24 cellular contexts compared by ENCODE assay signal in the genomic region with DNA sequence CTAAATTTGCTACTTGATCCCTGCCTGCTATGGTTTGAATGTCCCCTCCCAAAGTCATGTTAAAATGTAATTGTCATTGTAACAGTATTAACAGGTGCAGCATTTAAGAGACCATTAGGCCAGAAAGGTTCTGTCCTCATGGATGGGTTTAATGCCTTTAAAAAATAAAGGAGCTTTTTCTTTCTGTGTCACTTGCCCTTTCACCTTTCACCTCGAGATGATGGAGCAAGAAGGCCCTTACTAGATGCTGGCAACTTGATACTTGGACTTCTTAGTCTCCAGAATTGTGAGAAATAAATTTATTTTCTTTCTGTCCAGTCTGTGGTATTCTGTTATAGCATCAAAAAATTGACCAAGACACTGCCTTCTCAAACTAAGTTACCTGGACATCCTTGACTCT.
DNase-seq lines count a peak whose midpoint lies in the region; ATAC-seq, FAIRE-seq and TF ChIP-seq lines count a peak whose summit lies in the region.
"Had no signal": no experiment of that assay in that cellular context is flagged by ENCODE, and none has a peak within 500 bp of the region (broad histone marks: within the 10 kb centered on the region; RNA-seq: fewer than 3 reads in every experiment).

No MANE protein-coding gene starts in this region.

- TF ChIP-seq RAD21 in K562 (CRISPR knock-in tag; conservative IDR thresholded peaks at IDR 0.05 in 1 of 2, IDR thresholded peaks at IDR 0.05 in 1 of 2): no peak

- in situ Hi-C loops in K562 (cut with MboI): no loop called here

- H4K20me1 ChIP-seq in K562 (replicated peaks; ENCODE audit: control insufficient read depth, insufficient read depth, low read length): no peaks in the 10 kb centered on the region
- H4K20me1 ChIP-seq: BLaER1 had no signal

- POLR2A ChIA-PET in HEK293 (lab: Yijun Ruan, JAX): no interaction called here
- POLR2A ChIA-PET in K562 (lab: Yijun Ruan, JAX): interaction anchor here (2.2 kb wide), 1 partner anchor 9 kb away, joined by 12 read pairs; no protein-coding TSS in a partner anchor

- TF ChIP-seq EP300 in K562 (IDR thresholded peaks at IDR 0.05; ENCODE audit: low read length): no peak

- no peak overlapping the region for H2AFZ ChIP-seq in K562 (ENCODE audit: low read depth, low read length)

- H3K4me2 ChIP-seq in K562 (ENCODE audit: insufficient read depth, low read length): no peak overlapping the region
- H3K4me2 ChIP-seq: BLaER1 had no signal

- no TSS peak for BruUV-seq in K562 (replicated peaks; lab: Mats Ljungman, UMichigan)

- H3K79me2 ChIP-seq in K562 (ENCODE audit: control insufficient read depth, insufficient read depth, low read length): no peaks in the 10 kb centered on the region

- H3K4me3 ChIP-seq in HEK293 (ENCODE audit: low read depth, low read length): no peak overlapping the region
- no peak overlapping the region for H3K4me3 ChIP-seq in K562
- H3K4me3 ChIP-seq in psoas muscle: no peak overlapping the region
- H3K4me3 ChIP-seq: BLaER1 had no signal

- ATAC-seq in K562 (no peak), HG03521 (IDR thresholded peaks at IDR 0.05; ENCODE audit: unreplicated experiment) (no peak), psoas muscle (no peak)

- intact Hi-C loops in K562 (cut with micrococcal nuclease) (no loop called here), psoas muscle (cut with DNase I) (no loop called here)

- CTCF ChIA-PET in HEK293 (lab: Yijun Ruan, JAX): interaction anchor here (0.7 kb wide), 2 partner anchors 261 to 625 kb away, joined by 3 read pairs; no protein-coding TSS in a partner anchor
- CTCF ChIA-PET in K562 (lab: Yijun Ruan, JAX; ENCODE audit: low intra/inter-chr PET ratio): no interaction called here

- no peaks in the 10 kb centered on the region for H3K9me3 ChIP-seq in HEK293 (ENCODE audit: control insufficient read depth, insufficient read depth, low read depth, low read length)
- no peaks in the 10 kb centered on the region for H3K9me3 ChIP-seq in K562 (replicated peaks; ENCODE audit: control insufficient read depth, insufficient read depth, low read depth, low read length)
- no peaks in the 10 kb centered on the region for H3K9me3 ChIP-seq in psoas muscle
- H3K9me3 ChIP-seq: BE2C had no signal

- DNase-seq in K562 (ENCODE audit: extremely low read depth in 1 of 4, low spot score in 3 of 4) (no peak), psoas muscle (no peak), putamen (ENCODE audit: low spot score) (no peak)
- DNase-seq: 8988T; ACHN; BE2C; C1 segment of cervical spinal cord; CD4-positive, alpha-beta memory T cell; CD4-positive, CD25-positive, alpha-beta regulatory T cell; CD8-positive, alpha-beta memory T cell; COR-L47; DMS 273 treated with DMSO at 0.1 percent for 48 hours; DMS153; DMS53; DMS79; DND-41; EL; GDM1 had no signal

- H3K9me1 ChIP-seq in K562 (ENCODE audit: control insufficient read depth, insufficient read depth, low read length): no peaks in the 10 kb centered on the region

- no peak overlapping the region for H3K9ac ChIP-seq in K562 (ENCODE audit: insufficient read depth in 1 of 2, low read depth in 2 of 2, low read length in 2 of 2)
- H3K9ac ChIP-seq: BLaER1 had no signal

- H3K27ac ChIP-seq in HEK293 (ENCODE audit: extremely low read depth, low read depth, low read length): no peak overlapping the region
- no peak overlapping the region for H3K27ac ChIP-seq in K562 (ENCODE audit: extremely low read depth, low read depth, low read length)
- no peak overlapping the region for H3K27ac ChIP-seq in psoas muscle
- H3K27ac ChIP-seq: BLaER1 had no signal

- H3K36me3 ChIP-seq in HEK293 (ENCODE audit: control insufficient read depth in 2 of 2, insufficient read depth in 1 of 2, low read length in 2 of 2) (peaks cover 21 to 55% of the 10 kb centered on the region in 2 experiments), K562 (ENCODE audit: control insufficient read depth, insufficient read depth, low read length) (peaks cover 8% of the 10 kb centered on the region; the same call in 1 of the 3 replicates), psoas muscle (ENCODE audit: insufficient read depth in 1 of 2, low read depth in 1 of 2) (no peaks in the 10 kb centered on the region)
- H3K36me3 ChIP-seq: BE2C had no signal

- TF ChIP-seq CTCF in HEK293 (tag by site-specific recombination; IDR thresholded peaks at IDR 0.05) (no peak), K562 (IDR thresholded peaks at IDR 0.05 in 2 of 3, conservative IDR thresholded peaks at IDR 0.05 in 1 of 3; ENCODE audit: insufficient read depth in 2 of 3, low read depth in 1 of 3, low read length in 3 of 3) (no peak), psoas muscle (IDR thresholded peaks at IDR 0.05) (no peak)

- no peak for FAIRE-seq in K562 (lab: Jason Lieb, UNC)
- FAIRE-seq: A204.1, GM12891, GM19239 had no signal

- TF ChIP-seq POLR2A in K562 (conservative IDR thresholded peaks at IDR 0.05): no peak

- H3K4me1 ChIP-seq in HEK293 (ENCODE audit: control insufficient read depth, insufficient read depth, low read length) (no peaks in the 10 kb centered on the region), K562 (replicated peaks in 1 of 2; ENCODE audit: control insufficient read depth in 2 of 2, insufficient read depth in 2 of 2, low read length in 2 of 2) (no peaks in the 10 kb centered on the region), psoas muscle (no peaks in the 10 kb centered on the region)
- H3K4me1 ChIP-seq: BE2C, BLaER1 had no signal

- H3K27me3 ChIP-seq in K562 (ENCODE audit: control insufficient read depth in 2 of 2, insufficient read depth in 2 of 2, low read length in 2 of 2) (no peaks in the 10 kb centered on the region), psoas muscle (ENCODE audit: insufficient read depth in 3 of 3, low read length in 2 of 3) (no peaks in the 10 kb centered on the region)
- H3K27me3 ChIP-seq: BE2C, BLaER1 had no signal

- WGBS in K562 (ENCODE audit: insufficient coverage, low coverage, missing lambda C conversion rate): 56% methylated on average over 1 of the region's 1 CpG
- 88 to 97% (median 91%) methylated on average over 1 of the region's 1 CpG for WGBS in psoas muscle, 3 donors

TF ChIP-seq in HEK293, 187 proteins besides CTCF, POLR2A, EP300 and RAD21:
- TF ChIP-seq, protein P1, sequence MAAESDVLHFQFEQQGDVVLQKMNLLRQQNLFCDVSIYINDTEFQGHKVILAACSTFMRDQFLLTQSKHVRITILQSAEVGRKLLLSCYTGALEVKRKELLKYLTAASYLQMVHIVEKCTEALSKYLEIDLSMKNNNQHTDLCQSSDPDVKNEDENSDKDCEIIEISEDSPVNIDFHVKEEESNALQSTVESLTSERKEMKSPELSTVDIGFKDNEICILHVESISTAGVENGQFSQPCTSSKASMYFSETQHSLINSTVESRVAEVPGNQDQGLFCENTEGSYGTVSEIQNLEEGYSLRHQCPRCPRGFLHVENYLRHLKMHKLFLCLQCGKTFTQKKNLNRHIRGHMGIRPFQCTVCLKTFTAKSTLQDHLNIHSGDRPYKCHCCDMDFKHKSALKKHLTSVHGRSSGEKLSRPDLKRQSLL (tag by site-specific recombination; IDR thresholded peaks at IDR 0.05): peak; percentile 27; the same call in 1 of the 2 replicates
- TF ChIP-seq ZNF48 (tag by site-specific recombination; IDR thresholded peaks at IDR 0.05): no peak

TF ChIP-seq in K562, 482 proteins besides CTCF, POLR2A, EP300 and RAD21:
- no peak for TF ChIP-seq PTRF (tag; IDR thresholded peaks at IDR 0.05)
- TF ChIP-seq, protein P2, sequence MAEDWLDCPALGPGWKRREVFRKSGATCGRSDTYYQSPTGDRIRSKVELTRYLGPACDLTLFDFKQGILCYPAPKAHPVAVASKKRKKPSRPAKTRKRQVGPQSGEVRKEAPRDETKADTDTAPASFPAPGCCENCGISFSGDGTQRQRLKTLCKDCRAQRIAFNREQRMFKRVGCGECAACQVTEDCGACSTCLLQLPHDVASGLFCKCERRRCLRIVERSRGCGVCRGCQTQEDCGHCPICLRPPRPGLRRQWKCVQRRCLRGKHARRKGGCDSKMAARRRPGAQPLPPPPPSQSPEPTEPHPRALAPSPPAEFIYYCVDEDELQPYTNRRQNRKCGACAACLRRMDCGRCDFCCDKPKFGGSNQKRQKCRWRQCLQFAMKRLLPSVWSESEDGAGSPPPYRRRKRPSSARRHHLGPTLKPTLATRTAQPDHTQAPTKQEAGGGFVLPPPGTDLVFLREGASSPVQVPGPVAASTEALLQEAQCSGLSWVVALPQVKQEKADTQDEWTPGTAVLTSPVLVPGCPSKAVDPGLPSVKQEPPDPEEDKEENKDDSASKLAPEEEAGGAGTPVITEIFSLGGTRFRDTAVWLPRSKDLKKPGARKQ (CRISPR knock-in tag; IDR thresholded peaks at IDR 0.05): no peak
- peak; percentile 74 for TF ChIP-seq NR2C1 (IDR thresholded peaks at IDR 0.05)
- TF ChIP-seq NR2C1 (tag; IDR thresholded peaks at IDR 0.05): peak; percentile 87
- no peak for TF ChIP-seq ZNF695 (CRISPR knock-in tag; IDR thresholded peaks at IDR 0.05)
- TF ChIP-seq NR2C2 (CRISPR knock-in tag; IDR thresholded peaks at IDR 0.05): no peak
- peak; percentile 49 for TF ChIP-seq NR2C2 (tag; IDR thresholded peaks at IDR 0.05)
- peak; percentile 2 for TF ChIP-seq EWSR1 (IDR thresholded peaks at IDR 0.05; ENCODE audit: borderline replicate concordance, low read depth, partially characterized antibody)
- TF ChIP-seq, protein P3, sequence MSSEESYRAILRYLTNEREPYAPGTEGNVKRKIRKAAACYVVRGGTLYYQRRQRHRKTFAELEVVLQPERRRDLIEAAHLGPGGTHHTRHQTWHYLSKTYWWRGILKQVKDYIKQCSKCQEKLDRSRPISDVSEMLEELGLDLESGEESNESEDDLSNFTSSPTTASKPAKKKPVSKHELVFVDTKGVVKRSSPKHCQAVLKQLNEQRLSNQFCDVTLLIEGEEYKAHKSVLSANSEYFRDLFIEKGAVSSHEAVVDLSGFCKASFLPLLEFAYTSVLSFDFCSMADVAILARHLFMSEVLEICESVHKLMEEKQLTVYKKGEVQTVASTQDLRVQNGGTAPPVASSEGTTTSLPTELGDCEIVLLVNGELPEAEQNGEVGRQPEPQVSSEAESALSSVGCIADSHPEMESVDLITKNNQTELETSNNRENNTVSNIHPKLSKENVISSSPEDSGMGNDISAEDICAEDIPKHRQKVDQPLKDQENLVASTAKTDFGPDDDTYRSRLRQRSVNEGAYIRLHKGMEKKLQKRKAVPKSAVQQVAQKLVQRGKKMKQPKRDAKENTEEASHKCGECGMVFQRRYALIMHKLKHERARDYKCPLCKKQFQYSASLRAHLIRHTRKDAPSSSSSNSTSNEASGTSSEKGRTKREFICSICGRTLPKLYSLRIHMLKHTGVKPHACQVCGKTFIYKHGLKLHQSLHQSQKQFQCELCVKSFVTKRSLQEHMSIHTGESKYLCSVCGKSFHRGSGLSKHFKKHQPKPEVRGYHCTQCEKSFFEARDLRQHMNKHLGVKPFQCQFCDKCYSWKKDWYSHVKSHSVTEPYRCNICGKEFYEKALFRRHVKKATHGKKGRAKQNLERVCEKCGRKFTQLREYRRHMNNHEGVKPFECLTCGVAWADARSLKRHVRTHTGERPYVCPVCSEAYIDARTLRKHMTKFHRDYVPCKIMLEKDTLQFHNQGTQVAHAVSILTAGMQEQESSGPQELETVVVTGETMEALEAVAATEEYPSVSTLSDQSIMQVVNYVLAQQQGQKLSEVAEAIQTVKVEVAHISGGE (CRISPR knock-in tag; IDR thresholded peaks at IDR 0.05): peak in 1 of 3 experiments; percentile 91; a peak in 1 of 6 replicates
- TF ChIP-seq LARP7 (IDR thresholded peaks at IDR 0.05): no peak
